In genomic region chr9:91008568-91008967, GRCh38 we compare ENCODE assay signal across 38 cellular contexts.
"Had no signal": no experiment of that assay in that cellular context is flagged by ENCODE, and none has a peak within 500 bp of the region (broad histone marks: within the 10 kb centered on the region; RNA-seq: fewer than 3 reads in every experiment).

No MANE protein-coding gene starts in this region.

- H3K27me3 ChIP-seq: adrenal gland, ascending aorta, body of pancreas, brain microvascular endothelial cell, breast epithelium, cardiac muscle cell had no signal

- ATAC-seq: activated naive CD4-positive, alpha-beta T cell treated with anti-CD3 and anti-CD28 coated beads, Interleukin-2, amount 50 U/mL, for 72 hours; activated naive CD8-positive, alpha-beta T cell treated with anti-CD3 and anti-CD28 coated beads, Interleukin-2, amount 50 U/mL, for 24 hours; activated T-cell treated with anti-CD3 and anti-CD28 coated beads, Interleukin-2, amount 50 U/mL, for 4 hours; activated T-cell treated with anti-CD3 and anti-CD28 coated beads, Interleukin-2, amount 50 U/mL, for 72 hours; activated T-helper 17 cell treated with anti-CD3 and anti-CD28 coated beads, Interleukin-2, amount 50 U/mL, for 72 hours; body of pancreas had no signal

- H3K27ac ChIP-seq: adrenal gland, ascending aorta, body of pancreas, brain microvascular endothelial cell, breast epithelium, cardiac muscle cell had no signal

- H3K4me3 Mint-ChIP-seq: activated naive CD4-positive, alpha-beta T cell treated with anti-CD3 and anti-CD28 coated beads for 36 hours; activated naive CD4-positive, alpha-beta T cell treated with anti-CD3 and anti-CD28 coated beads, Interleukin-2, amount 10 ng/mL, durations not matched to agents 7 days and 5 days; activated naive CD4-positive, alpha-beta T cell treated with anti-CD3 and anti-CD28 coated beads, Interleukin-2, amount 50 U/mL, for 24 hours; activated naive CD8-positive, alpha-beta T cell; activated naive CD8-positive, alpha-beta T cell treated with anti-CD3 and anti-CD28 coated beads for 36 hours; activated naive CD8-positive, alpha-beta T cell treated with anti-CD3 and anti-CD28 coated beads, Interleukin-2, amount 10 ng/mL, durations not matched to agents 7 days and 5 days; activated naive CD8-positive, alpha-beta T cell treated with anti-CD3 and anti-CD28 coated beads, Interleukin-2, amount 50 U/mL, for 24 hours; activated T-cell treated with anti-CD3 and anti-CD28 coated beads, Interleukin-2, amount 50 U/mL, for 24 hours; activated T-cell treated with anti-CD3 and anti-CD28 coated beads, Interleukin-2, amount 50 U/mL, for 4 hours; activated T-cell treated with anti-CD3 and anti-CD28 coated beads, Interleukin-2, amount 50 U/mL, for 72 hours; activated T-helper 1 cell treated with anti-CD3 and anti-CD28 coated beads, Interleukin-12 subunit alpha, Interleukin-12 subunit beta, Interleukin-2, Interleukin-4 antibody, amounts not matched to agents 30 ng/mL and 10 ng/mL and 1 ng/mL, durations not matched to agents 14 hours and 24 hours and 36 hours; activated T-helper 17 cell treated with anti-CD3 and anti-CD28 coated beads, Interleukin-2, amount 50 U/mL, for 72 hours; brain; central memory CD8-positive, alpha-beta T cell had no signal

- DNase-seq: activated effector memory CD4-positive, alpha-beta T cell treated with anti-CD3 and anti-CD28 coated beads, Interleukin-2, amount 50 U/mL, for 16 hours; activated effector memory CD4-positive, alpha-beta T cell treated with Interleukin-2 at 50 U/mL for 16 hours; activated gamma-delta T cell; activated gamma-delta T cell treated with Interleukin-2 at 50 U/mL for 16 hours; activated naive CD4-positive, alpha-beta T cell; activated naive CD4-positive, alpha-beta T cell treated with anti-CD3 and anti-CD28 coated beads for 36 hours; activated naive CD4-positive, alpha-beta T cell treated with anti-CD3 and anti-CD28 coated beads, Interleukin-2, amount 10 ng/mL, durations not matched to agents 7 days and 5 days; activated naive CD4-positive, alpha-beta T cell treated with anti-CD3 and anti-CD28 coated beads, Interleukin-2, amount 50 U/mL, for 16 hours; activated naive CD4-positive, alpha-beta T cell treated with Interleukin-2 at 50 U/mL for 16 hours; activated naive CD8-positive, alpha-beta T cell treated with anti-CD3 and anti-CD28 coated beads for 36 hours; activated naive CD8-positive, alpha-beta T cell treated with anti-CD3 and anti-CD28 coated beads, Interleukin-2, amount 10 ng/mL, durations not matched to agents 7 days and 5 days; activated naive CD8-positive, alpha-beta T cell treated with anti-CD3 and anti-CD28 coated beads, Interleukin-2, amount 50 U/mL, for 24 hours; activated T-cell treated with anti-CD3 and anti-CD28 coated beads, Interleukin-2, amount 50 U/mL, for 1 hour; activated T-cell treated with anti-CD3 and anti-CD28 coated beads, Interleukin-2, amount 50 U/mL, for 24 hours; activated T-cell treated with anti-CD3 and anti-CD28 coated beads, Interleukin-2, amount 50 U/mL, for 4 hours; activated T-cell treated with anti-CD3 and anti-CD28 coated beads, Interleukin-2, amount 50 U/mL, for 48 hours; activated T-cell treated with anti-CD3 and anti-CD28 coated beads, Interleukin-2, amount 50 U/mL, for 72 hours; adrenal gland; amniotic stem cell; amygdala; anterior cingulate cortex; aorta; body of pancreas; brain microvascular endothelial cell; caudate nucleus; central memory CD4-positive, alpha-beta T cell; cerebellar nuclear complex had no signal

- H3K27ac Mint-ChIP-seq: activated naive CD4-positive, alpha-beta T cell treated with anti-CD3 and anti-CD28 coated beads for 36 hours; activated naive CD4-positive, alpha-beta T cell treated with anti-CD3 and anti-CD28 coated beads, Interleukin-2, amount 10 ng/mL, durations not matched to agents 7 days and 5 days; activated naive CD4-positive, alpha-beta T cell treated with anti-CD3 and anti-CD28 coated beads, Interleukin-2, amount 50 U/mL, for 24 hours; activated naive CD4-positive, alpha-beta T cell treated with anti-CD3 and anti-CD28 coated beads, Interleukin-2, amount 50 U/mL, for 72 hours; activated naive CD8-positive, alpha-beta T cell; activated naive CD8-positive, alpha-beta T cell treated with anti-CD3 and anti-CD28 coated beads for 36 hours; activated naive CD8-positive, alpha-beta T cell treated with anti-CD3 and anti-CD28 coated beads, Interleukin-2, amount 10 ng/mL, durations not matched to agents 7 days and 5 days; activated naive CD8-positive, alpha-beta T cell treated with anti-CD3 and anti-CD28 coated beads, Interleukin-2, amount 50 U/mL, for 24 hours; activated T-cell treated with anti-CD3 and anti-CD28 coated beads, Interleukin-2, amount 50 U/mL, for 24 hours; activated T-cell treated with anti-CD3 and anti-CD28 coated beads, Interleukin-2, amount 50 U/mL, for 72 hours; activated T-helper 1 cell treated with anti-CD3 and anti-CD28 coated beads, Interleukin-12 subunit alpha, Interleukin-12 subunit beta, Interleukin-2, Interleukin-4 antibody, amounts not matched to agents 30 ng/mL and 10 ng/mL and 1 ng/mL, durations not matched to agents 14 hours and 24 hours and 36 hours; activated T-helper 17 cell treated with anti-CD3 and anti-CD28 coated beads, Interleukin-2, amount 50 U/mL, for 72 hours; activated T-helper 2 cell treated with anti-CD3 and anti-CD28 coated beads, Interferon-gamma antibody, Interleukin-2, Interleukin-4, amounts not matched to agents 10 μg/mL and 5 μg/mL and 100 μg/mL, durations not matched to agents 14 hours and 24 hours and 36 hours; brain had no signal

- H3K4me1 Mint-ChIP-seq: activated naive CD4-positive, alpha-beta T cell treated with anti-CD3 and anti-CD28 coated beads, Interleukin-2, amount 50 U/mL, for 24 hours; activated naive CD8-positive, alpha-beta T cell treated with anti-CD3 and anti-CD28 coated beads for 36 hours; activated naive CD8-positive, alpha-beta T cell treated with anti-CD3 and anti-CD28 coated beads, Interleukin-2, amount 10 ng/mL, durations not matched to agents 7 days and 5 days; activated T-helper 17 cell treated with anti-CD3 and anti-CD28 coated beads, Interleukin-2, amount 50 U/mL, for 72 hours; brain; central memory CD8-positive, alpha-beta T cell had no signal

- H3K36me3 ChIP-seq: adrenal gland, ascending aorta, brain microvascular endothelial cell, breast epithelium, cardiac muscle cell had no signal

- H3K9me3 ChIP-seq: adrenal gland had no signal

- H3K36me3 Mint-ChIP-seq: activated naive CD4-positive, alpha-beta T cell treated with anti-CD3 and anti-CD28 coated beads, Interleukin-2, amount 10 ng/mL, durations not matched to agents 7 days and 5 days; activated naive CD4-positive, alpha-beta T cell treated with anti-CD3 and anti-CD28 coated beads, Interleukin-2, amount 50 U/mL, for 24 hours; brain had no signal

- H3K27me3 Mint-ChIP-seq: activated T-cell treated with anti-CD3 and anti-CD28 coated beads, Interleukin-2, amount 50 U/mL, for 24 hours had no signal

- H3K4me1 ChIP-seq: adrenal gland, ascending aorta, body of pancreas, breast epithelium had no signal

- H3K4me3 ChIP-seq: adrenal gland, ascending aorta, body of pancreas, breast epithelium, cardiac muscle cell had no signal
